Comparison of ENCODE assay signal across 9 cellular contexts in the genomic region with DNA sequence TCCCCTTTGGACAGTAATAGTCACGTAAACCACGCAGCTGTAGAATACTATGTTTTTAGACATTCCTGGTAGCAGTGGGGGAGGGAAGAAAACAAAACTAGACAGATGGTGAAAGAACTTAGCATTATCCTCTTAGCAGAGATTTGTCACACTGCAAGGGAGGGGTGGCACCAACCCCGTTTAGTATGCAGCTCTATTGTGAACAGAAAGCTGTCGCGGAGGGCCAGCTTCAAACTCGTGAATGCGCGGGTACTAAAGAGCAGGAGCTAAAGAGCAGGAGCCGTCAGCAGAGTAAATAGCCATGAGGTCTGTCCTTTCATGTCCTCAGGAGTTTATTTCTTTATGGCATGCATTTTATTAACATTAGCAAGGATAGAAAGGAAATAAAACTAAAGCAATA.
DNase-seq lines count a peak whose midpoint lies in the region; ATAC-seq, FAIRE-seq and TF ChIP-seq lines count a peak whose summit lies in the region.
"Had no signal": no experiment of that assay in that cellular context is flagged by ENCODE, and none has a peak within 500 bp of the region (broad histone marks: within the 10 kb centered on the region; RNA-seq: fewer than 3 reads in every experiment).

No MANE protein-coding gene starts in this region.

- H3K4me1 ChIP-seq in HepG2 (ENCODE audit: insufficient read depth, low read length) (peaks cover 14% of the 10 kb centered on the region), transverse colon (peaks cover 0 to 31% (median 7%) of the 10 kb centered on the region in 4 donors)

- peaks cover 1% of the 10 kb centered on the region for H3K36me3 Mint-ChIP-seq in activated naive CD4-positive, alpha-beta T cell treated with anti-CD3 and anti-CD28 coated beads for 36 hours (ENCODE audit: low read depth)

- no peaks in the 10 kb centered on the region for H3K79me2 ChIP-seq in HepG2 (ENCODE audit: insufficient read depth, low read length)

- H3K27me3 ChIP-seq in HepG2 (ENCODE audit: control insufficient read depth in 1 of 2, insufficient read depth in 2 of 2, low read length in 2 of 2) (no peaks in the 10 kb centered on the region), transverse colon (no peaks in the 10 kb centered on the region)

- WGBS in HepG2 (ENCODE audit: low lambda C conversion rate) = 30% methylated on average over 8 of the region's 9 CpGs
- WGBS in transverse colon (ENCODE audit: low coverage in 1 of 2), 2 donors = 30 to 48% methylated on average over 8 to 9 of the region's 9 CpGs

- no peak for TF ChIP-seq EP300 in HepG2 (IDR thresholded peaks at IDR 0.05; ENCODE audit: low read depth in 2 of 2, low read length in 2 of 2)
- no peak for TF ChIP-seq EP300 in HepG2 (CRISPR knock-in tag; IDR thresholded peaks at IDR 0.05; ENCODE audit: borderline replicate concordance)
- no peak for TF ChIP-seq EP300 in transverse colon (IDR thresholded peaks at IDR 0.05; ENCODE audit: low read depth)

- no peak overlapping the region for H2AFZ ChIP-seq in HepG2 (ENCODE audit: low read length)

- no TSS peak for BruUV-seq in HepG2 (replicated peaks; lab: Mats Ljungman, UMichigan)

- no peaks in the 10 kb centered on the region for H3K9me3 ChIP-seq in HepG2 (ENCODE audit: low read length)
- H3K9me3 ChIP-seq in transverse colon = no peaks in the 10 kb centered on the region

- peak; percentile 38; the same call in 1 of the 3 replicates for ATAC-seq in HepG2

- DNase-seq in activated naive CD4-positive, alpha-beta T cell treated with anti-CD3 and anti-CD28 coated beads for 36 hours = peak; percentile 10
- no peak for DNase-seq in activated naive CD4-positive, alpha-beta T cell (lab: John Stamatoyannopoulos, UW)
- DNase-seq in amygdala (lab: John Stamatoyannopoulos, UW) = peak in 32 of 56 donors; percentile 3 to 50 (median 14)
- DNase-seq in HepG2 (ENCODE audit: low spot score) = no peak
- DNase-seq in transverse colon = peak; percentile 61
- no peak for DNase-seq in T-helper 1 cell
- no peak for DNase-seq in GM12892 (ENCODE audit: insufficient read length)
- DNase-seq in activated naive CD4-positive, alpha-beta T cell treated with anti-CD3 and anti-CD28 coated beads, Interleukin-2, amount 50 U/mL, for 16 hours = no peak
- DNase-seq: activated gamma-delta T cell treated with Interleukin-2 at 50 U/mL for 16 hours had no signal

- in situ Hi-C loops in HepG2 (cut with HindIII; ENCODE audit: extremely low pct_ligation_motif_present, low pct_unique_long_range_greater_than_20kb) = no loop called here
- in situ Hi-C loops in transverse colon (cut with MboI; ENCODE audit: low pct_ligation_motif_present in 1 of 4, low pct_unique_long_range_greater_than_20kb in 1 of 4, low sequenced_read_pairs in 3 of 4) = no loop called here

- H3K4me1 Mint-ChIP-seq in activated naive CD4-positive, alpha-beta T cell treated with anti-CD3 and anti-CD28 coated beads for 36 hours (ENCODE audit: low read depth) = peaks cover 9% of the 10 kb centered on the region

- TF ChIP-seq POLR2A in HepG2 (IDR thresholded peaks at IDR 0.05; ENCODE audit: insufficient read depth in 1 of 2, low read depth in 2 of 2, low read length in 2 of 2) (no peak), transverse colon (IDR thresholded peaks at IDR 0.05) (no peak), GM12892 (IDR thresholded peaks at IDR 0.05; ENCODE audit: low read depth, low read length) (no peak)

- H3K4me3 Mint-ChIP-seq in activated naive CD4-positive, alpha-beta T cell treated with anti-CD3 and anti-CD28 coated beads for 36 hours = no peak overlapping the region

- H3K27me3 Mint-ChIP-seq in activated naive CD4-positive, alpha-beta T cell treated with anti-CD3 and anti-CD28 coated beads for 36 hours (ENCODE audit: low read depth) = no peaks in the 10 kb centered on the region

- no peak for TF ChIP-seq RAD21 in HepG2 (CRISPR knock-in tag; IDR thresholded peaks at IDR 0.05)

- H4K20me1 ChIP-seq in HepG2 (ENCODE audit: insufficient read depth, low read length) = no peaks in the 10 kb centered on the region

- H3K36me3 ChIP-seq in HepG2 (replicated peaks in 1 of 2; ENCODE audit: control insufficient read depth in 1 of 2, insufficient read depth in 2 of 2, low read length in 2 of 2) = no peaks in the 10 kb centered on the region
- no peaks in the 10 kb centered on the region for H3K36me3 ChIP-seq in transverse colon

- TF ChIP-seq CTCF in HepG2 (CRISPR knock-in tag; IDR thresholded peaks at IDR 0.05) (no peak), transverse colon (IDR thresholded peaks at IDR 0.05) (no peak)

- H3K9me3 Mint-ChIP-seq in activated naive CD4-positive, alpha-beta T cell treated with anti-CD3 and anti-CD28 coated beads for 36 hours = no peaks in the 10 kb centered on the region

- H3K27ac ChIP-seq in HepG2 (ENCODE audit: extremely low read length, insufficient read depth, low read length) = no peak overlapping the region
- H3K27ac ChIP-seq in transverse colon = peak overlapping the region; percentile 22 to 65 (median 56)

- no peak overlapping the region for H3K4me3 ChIP-seq in HepG2 (replicated peaks in 1 of 3; ENCODE audit: insufficient read depth in 1 of 3, low read depth in 2 of 3, low read length in 3 of 3)
- peak overlapping the region in 2 of 4 donors; percentile 7 to 9 for H3K4me3 ChIP-seq in transverse colon

- FAIRE-seq in HepG2 (lab: Jason Lieb, UNC) (no peak), GM12892 (lab: Jason Lieb, UNC) (no peak)

- CTCF ChIA-PET in activated naive CD4-positive, alpha-beta T cell treated with anti-CD3 and anti-CD28 coated beads for 36 hours (lab: Charles Lee) = interaction anchor here (0.6 kb wide), 1 partner anchor 1158 kb away, joined by 3 read pairs; no protein-coding TSS in a partner anchor
- CTCF ChIA-PET in HepG2 (lab: Yijun Ruan, JAX; ENCODE audit: low intra/inter-chr PET ratio, low total read pairs) = no interaction called here

- no peak overlapping the region for H3K9ac ChIP-seq in HepG2 (ENCODE audit: insufficient read depth, low read depth, low read length)

- POLR2A ChIA-PET in HepG2 (lab: Yijun Ruan, JAX) = no interaction called here

- H3K4me2 ChIP-seq in HepG2 (ENCODE audit: low read depth, low read length) = peak overlapping the region; percentile 13; the same call in 1 of the 2 replicates

- no peak overlapping the region for H3K27ac Mint-ChIP-seq in activated naive CD4-positive, alpha-beta T cell treated with anti-CD3 and anti-CD28 coated beads for 36 hours

- intact Hi-C loops in activated naive CD4-positive, alpha-beta T cell treated with anti-CD3 and anti-CD28 coated beads for 36 hours (cut with micrococcal nuclease) = no loop called here
- intact Hi-C loops in HepG2 (cut with micrococcal nuclease; ENCODE audit: unreplicated experiment) (no loop called here), transverse colon (cut with DNase I; ENCODE audit: low total_unique reads) (no loop called here)

TF ChIP-seq in HepG2, 621 proteins besides CTCF, POLR2A, EP300 and RAD21:
- TF ChIP-seq ZNF766 (CRISPR knock-in tag; IDR thresholded peaks at IDR 0.05; ENCODE audit: borderline replicate concordance) = no peak
- no peak for TF ChIP-seq DR1 (CRISPR knock-in tag; IDR thresholded peaks at IDR 0.05)
- TF ChIP-seq, protein P1, sequence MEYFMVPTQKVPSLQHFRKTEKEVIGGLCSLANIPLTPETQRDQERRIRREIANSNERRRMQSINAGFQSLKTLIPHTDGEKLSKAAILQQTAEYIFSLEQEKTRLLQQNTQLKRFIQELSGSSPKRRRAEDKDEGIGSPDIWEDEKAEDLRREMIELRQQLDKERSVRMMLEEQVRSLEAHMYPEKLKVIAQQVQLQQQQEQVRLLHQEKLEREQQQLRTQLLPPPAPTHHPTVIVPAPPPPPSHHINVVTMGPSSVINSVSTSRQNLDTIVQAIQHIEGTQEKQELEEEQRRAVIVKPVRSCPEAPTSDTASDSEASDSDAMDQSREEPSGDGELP (IDR thresholded peaks at IDR 0.05; ENCODE audit: borderline replicate concordance, low read depth) = no peak
- TF ChIP-seq SOX5 (CRISPR knock-in tag; IDR thresholded peaks at IDR 0.05; ENCODE audit: borderline replicate concordance) = peak; percentile 20; the same call in 1 of the 2 replicates
- no peak for TF ChIP-seq IRX3 (CRISPR knock-in tag; IDR thresholded peaks at IDR 0.05; ENCODE audit: borderline replicate concordance, low read depth)
- TF ChIP-seq, protein P2, sequence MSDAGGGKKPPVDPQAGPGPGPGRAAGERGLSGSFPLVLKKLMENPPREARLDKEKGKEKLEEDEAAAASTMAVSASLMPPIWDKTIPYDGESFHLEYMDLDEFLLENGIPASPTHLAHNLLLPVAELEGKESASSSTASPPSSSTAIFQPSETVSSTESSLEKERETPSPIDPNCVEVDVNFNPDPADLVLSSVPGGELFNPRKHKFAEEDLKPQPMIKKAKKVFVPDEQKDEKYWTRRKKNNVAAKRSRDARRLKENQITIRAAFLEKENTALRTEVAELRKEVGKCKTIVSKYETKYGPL (CRISPR knock-in tag; IDR thresholded peaks at IDR 0.05) = no peak
- no peak for TF ChIP-seq ZFP41 (CRISPR knock-in tag; IDR thresholded peaks at IDR 0.05; ENCODE audit: borderline replicate concordance)
TF ChIP-seq in HepG2: peak in this region for 1.

Comparison
In these comparisons a context has a peak if more than half of its experiments do, and no peak if none do; other contexts are left out.
1. DNase-seq: peak in activated naive CD4-positive, alpha-beta T cell treated with anti-CD3 and anti-CD28 coated beads for 36 hours (single experiment), amygdala (32 of 56) and transverse colon (single experiment); none in activated naive CD4-positive, alpha-beta T cell (0 of 4), HepG2 (single experiment), T-helper 1 cell (0 of 5), GM12892 (single experiment) and activated naive CD4-positive, alpha-beta T cell treated with anti-CD3 and anti-CD28 coated beads, Interleukin-2, amount 50 U/mL, for 16 hours (single experiment).